Comparison of ENCODE assay signal across 9 cellular contexts in genomic region chr19:14004619-14005380, GRCh38. TPM values are rescaled to one million over a fixed set of nuclear protein-coding genes. Genes with fewer than 3 reads are reported as not detected.
DNase-seq lines count a peak whose midpoint lies in the region; ATAC-seq, FAIRE-seq and TF ChIP-seq lines count a peak whose summit lies in the region.
"Had no signal": no experiment of that assay in that cellular context is flagged by ENCODE, and none has a peak within 500 bp of the region (broad histone marks: within the 10 kb centered on the region; RNA-seq: fewer than 3 reads in every experiment).

No MANE protein-coding gene starts in this region.

- H3K27me3 ChIP-seq in PC-3 (ENCODE audit: low read length) (no peaks in the 10 kb centered on the region), endothelial cell of umbilical vein (ENCODE audit: control insufficient read depth in 2 of 2, insufficient read depth in 2 of 2, low read length in 2 of 2) (no peaks in the 10 kb centered on the region)

- peak overlapping the region; percentile 5; the same call in 1 of the 2 replicates for H3K27ac ChIP-seq in PC-3 (ENCODE audit: low read length)
- H3K27ac ChIP-seq in endothelial cell of umbilical vein (ENCODE audit: insufficient read depth, low read depth, low read length), result peak overlapping the region; percentile 5

- H3K4me3 ChIP-seq in PC-3 (ENCODE audit: low read length), result peak overlapping the region; percentile 84
- H3K4me3 ChIP-seq in endothelial cell of umbilical vein (replicated peaks in 1 of 3; ENCODE audit: insufficient read depth in 1 of 3, low read depth in 1 of 3, low read length in 3 of 3), result peak overlapping the region in 1 of 3 experiments; percentile 61

- BruUV-seq in PC-3 (replicated peaks; lab: Mats Ljungman, UMichigan) (no TSS peak), endothelial cell of umbilical vein (replicated peaks; lab: Mats Ljungman, UMichigan) (TSS peak; percentile 44)

- intact Hi-C loops in PC-3 (cut with micrococcal nuclease) (no loop called here), endothelial cell of umbilical vein (cut with micrococcal nuclease) (loop anchor here (1.0 to 5.0 kb wide), 5 partner anchors 26 to 902 kb away; partner anchors contain the start of gene LYL1)

- H3K4me2 ChIP-seq in PC-3 (ENCODE audit: low read length) (peak overlapping the region; percentile 85), endothelial cell of umbilical vein (ENCODE audit: insufficient read depth, low read length) (peak overlapping the region; percentile 58)

- H3K9me2 ChIP-seq in PC-3 (replicated peaks; ENCODE audit: low read length), result no peaks in the 10 kb centered on the region

- H3K9me1 ChIP-seq in endothelial cell of umbilical vein (replicated peaks; ENCODE audit: control insufficient read depth, extremely low read depth, insufficient read depth, low read length), result no peaks in the 10 kb centered on the region

- H3K79me2 ChIP-seq in PC-3 (ENCODE audit: low read length) (peaks cover 39% of the 10 kb centered on the region), endothelial cell of umbilical vein (ENCODE audit: control insufficient read depth, insufficient read depth, low read length) (peaks cover 8% of the 10 kb centered on the region)

- H3K9ac ChIP-seq in PC-3 (ENCODE audit: low read length) (peak overlapping the region; percentile 98; the same call in 1 of the 2 replicates), endothelial cell of umbilical vein (replicated peaks; ENCODE audit: extremely low read depth, insufficient read depth, low read length) (peak overlapping the region; percentile 8)

- peak; percentile 41 for DNase-seq in GF-D8 (lab: John Stamatoyannopoulos, UW)
- DNase-seq in PC-3, result no peak
- peak; percentile 52 for DNase-seq in endothelial cell of umbilical vein (ENCODE audit: low read depth, low spot score)
- peak; percentile 9 for DNase-seq in myocyte (ENCODE audit: low read depth)

- H4K20me1 ChIP-seq in PC-3 (ENCODE audit: low read length), result no peaks in the 10 kb centered on the region
- no peaks in the 10 kb centered on the region for H4K20me1 ChIP-seq in endothelial cell of umbilical vein (replicated peaks; ENCODE audit: control insufficient read depth, extremely low read depth, insufficient read depth, low read length)

- H3K36me3 ChIP-seq in PC-3 (ENCODE audit: low read depth, low read length) (peaks cover 3% of the 10 kb centered on the region), endothelial cell of umbilical vein (ENCODE audit: control insufficient read depth in 2 of 2, extremely low read depth in 1 of 2, insufficient read depth in 2 of 2, low read length in 2 of 2) (no peaks in the 10 kb centered on the region)

- CTCF ChIA-PET in PC-3 (lab: Charles Lee), result interaction anchor here (0.6 kb wide), 1 partner anchor 27 kb away, joined by 4 read pairs; the partner anchor contains the start of gene IL27RA
- CTCF ChIA-PET in endothelial cell of umbilical vein (lab: Charles Lee), result interaction anchor here (1.5 to 2.9 kb wide), 5 partner anchors 16 to 52 kb away, joined by 5 to 11 read pairs (median 8); partner anchors contain the start of genes DCAF15 and IL27RA

- H3F3A ChIP-seq in PC-3 (ENCODE audit: low read length, unreplicated experiment), result peaks cover 7% of the 10 kb centered on the region

- peaks cover 13% of the 10 kb centered on the region for H3K4me1 ChIP-seq in PC-3 (ENCODE audit: insufficient read depth, low read length)
- H3K4me1 ChIP-seq in endothelial cell of umbilical vein (ENCODE audit: control insufficient read depth, extremely low read depth, insufficient read depth, low read length), result peaks cover 20% of the 10 kb centered on the region

- POLR2A ChIA-PET in PC-3 (lab: Charles Lee; ENCODE audit: unreplicated experiment) (interaction anchor here (0.6 kb wide), 1 partner anchor 220 kb away, joined by 13 read pairs; no protein-coding TSS in a partner anchor), endothelial cell of umbilical vein (lab: Charles Lee) (interaction anchor here (0.8 kb wide), 1 partner anchor 78 kb away, joined by 3 read pairs; no protein-coding TSS in a partner anchor)

- H3K9me3 ChIP-seq in PC-3 (ENCODE audit: low read length), result no peaks in the 10 kb centered on the region
- no peaks in the 10 kb centered on the region for H3K9me3 ChIP-seq in endothelial cell of umbilical vein (replicated peaks; ENCODE audit: control insufficient read depth, insufficient read depth, low read length)

- ATAC-seq in PC-3 (no peak), HG02798 (IDR thresholded peaks at IDR 0.05; ENCODE audit: poor library complexity, unreplicated experiment) (no peak), GM21576 (IDR thresholded peaks at IDR 0.05; ENCODE audit: unreplicated experiment) (no peak), HG02642 (IDR thresholded peaks at IDR 0.05; ENCODE audit: poor library complexity, unreplicated experiment) (no peak), GM18498 (IDR thresholded peaks at IDR 0.05; ENCODE audit: unreplicated experiment) (no peak)

- no peak for FAIRE-seq in endothelial cell of umbilical vein (lab: Jason Lieb, UNC)

- no peak for TF ChIP-seq POLR2A in endothelial cell of umbilical vein (IDR thresholded peaks at IDR 0.05; ENCODE audit: low read depth, low read length)

- dilution Hi-C loops in endothelial cell of umbilical vein (cut with MboI; ENCODE audit: extremely low pct_ligation_motif_present, low sequenced_read_pairs), result no loop called here

- TF ChIP-seq CTCF in PC-3 (conservative IDR thresholded peaks at IDR 0.05; ENCODE audit: low read depth, low read length) (no peak), endothelial cell of umbilical vein (IDR thresholded peaks at IDR 0.05; ENCODE audit: extremely low read depth in 1 of 2, insufficient read depth in 1 of 2, low read depth in 1 of 2, low read length in 2 of 2) (no peak)

- H2AFZ ChIP-seq in PC-3 (ENCODE audit: low read length) (peak overlapping the region; percentile 51), endothelial cell of umbilical vein (ENCODE audit: low read depth, low read length) (peak overlapping the region; percentile 50)

RNA-seq across cellular contexts. Expression of gene RFX1, which starts 1.3 kb away (rescaled TPM):
- total RNA-seq in PC-3 (2014; rRNA removed) (7.5 and 9.2 TPM in 2 replicates), endothelial cell of umbilical vein (14.4 and 14.7 TPM in 2 replicates), myocyte (2.0 and 2.5 TPM in 2 replicates)
- 2.2 and 2.3 TPM in 2 replicates for polyA plus RNA-seq in endothelial cell of umbilical vein
- polyA plus RNA-seq in endothelial cell of umbilical vein (2011; cell fraction: cytosol; rRNA removed), result 1.5 and 1.8 TPM in 2 replicates
- polyA plus RNA-seq in endothelial cell of umbilical vein (2011; cell fraction: nucleus; rRNA removed), result 5.0 and 6.1 TPM in 2 replicates
- 4.5 and 6.4 TPM in 2 replicates for polyA plus RNA-seq in endothelial cell of umbilical vein (2012)
- 2.0 and 2.7 TPM in 2 replicates for polyA minus RNA-seq in endothelial cell of umbilical vein
- polyA minus RNA-seq in endothelial cell of umbilical vein (2011; cell fraction: cytosol; rRNA and poly(A)+ RNA removed), result 8.4 TPM
- polyA minus RNA-seq in endothelial cell of umbilical vein (2011; cell fraction: nucleus; rRNA and poly(A)+ RNA removed), result 2.3 and 7.0 TPM in 2 replicates
- 7.4 TPM for polyA plus RNA-seq in myocyte (2012)

RNA-seq across cellular contexts. Expression of gene RLN3, which starts 23.1 kb away (rescaled TPM):
- total RNA-seq in PC-3 (2014; rRNA removed), result not detected in 2 replicates
- total RNA-seq in endothelial cell of umbilical vein, result not detected in 2 replicates
- not detected in 2 replicates for polyA plus RNA-seq in endothelial cell of umbilical vein
- polyA plus RNA-seq in endothelial cell of umbilical vein (2011; cell fraction: cytosol; rRNA removed), result not detected in 2 replicates
- not detected in 2 replicates for polyA plus RNA-seq in endothelial cell of umbilical vein (2011; cell fraction: nucleus; rRNA removed)
- polyA plus RNA-seq in endothelial cell of umbilical vein (2012), result not detected in 2 replicates
- polyA minus RNA-seq in endothelial cell of umbilical vein, result not detected in 2 replicates
- polyA minus RNA-seq in endothelial cell of umbilical vein (2011; cell fraction: cytosol; rRNA and poly(A)+ RNA removed), result not detected
- polyA minus RNA-seq in endothelial cell of umbilical vein (2011; cell fraction: nucleus; rRNA and poly(A)+ RNA removed), result not detected in 2 replicates
- not detected in 2 replicates for total RNA-seq in myocyte
- not detected for polyA plus RNA-seq in myocyte (2012)
- total RNA-seq: LHCN-M2 had no signal

RNA-seq across cellular contexts. Expression of gene IL27RA, which starts 26.8 kb away (rescaled TPM):
- total RNA-seq in PC-3 (2014; rRNA removed) (14.2 and 14.7 TPM in 2 replicates), endothelial cell of umbilical vein (3.7 and 4.5 TPM in 2 replicates), myocyte (0.32 TPM in 1 of 2 replicates, not detected in the other)
- polyA plus RNA-seq in endothelial cell of umbilical vein, result 1.6 and 1.8 TPM in 2 replicates
- polyA plus RNA-seq in endothelial cell of umbilical vein (2011; cell fraction: cytosol; rRNA removed), result 1.6 and 1.9 TPM in 2 replicates
- 0.86 and 1.1 TPM in 2 replicates for polyA plus RNA-seq in endothelial cell of umbilical vein (2011; cell fraction: nucleus; rRNA removed)
- polyA plus RNA-seq in endothelial cell of umbilical vein (2012), result 2.1 and 2.4 TPM in 2 replicates
- polyA minus RNA-seq in endothelial cell of umbilical vein, result 1.1 and 1.8 TPM in 2 replicates
- polyA minus RNA-seq in endothelial cell of umbilical vein (2011; cell fraction: cytosol; rRNA and poly(A)+ RNA removed), result 8.2 TPM
- polyA minus RNA-seq in endothelial cell of umbilical vein (2011; cell fraction: nucleus; rRNA and poly(A)+ RNA removed), result 0.14 and 0.38 TPM in 2 replicates
- polyA plus RNA-seq in myocyte (2012), result 0.78 TPM

RNA-seq across cellular contexts. Expression of gene DCAF15, which starts 52.5 kb away (rescaled TPM):
- 50.8 and 85.2 TPM in 2 replicates for total RNA-seq in PC-3 (2014; rRNA removed)
- total RNA-seq in endothelial cell of umbilical vein, result 42.4 and 47.9 TPM in 2 replicates
- polyA plus RNA-seq in endothelial cell of umbilical vein, result 41.9 and 50.5 TPM in 2 replicates
- 17.5 and 25.6 TPM in 2 replicates for polyA plus RNA-seq in endothelial cell of umbilical vein (2011; cell fraction: cytosol; rRNA removed)
- polyA plus RNA-seq in endothelial cell of umbilical vein (2011; cell fraction: nucleus; rRNA removed), result 124 and 130 TPM in 2 replicates
- polyA plus RNA-seq in endothelial cell of umbilical vein (2012), result 25.6 and 28.5 TPM in 2 replicates
- polyA minus RNA-seq in endothelial cell of umbilical vein, result 32.7 and 34.6 TPM in 2 replicates
- polyA minus RNA-seq in endothelial cell of umbilical vein (2011; cell fraction: cytosol; rRNA and poly(A)+ RNA removed), result 11.8 TPM
- polyA minus RNA-seq in endothelial cell of umbilical vein (2011; cell fraction: nucleus; rRNA and poly(A)+ RNA removed), result 27.6 and 31.1 TPM in 2 replicates
- total RNA-seq in myocyte, result 13.7 and 15.8 TPM in 2 replicates
- 20.7 TPM for polyA plus RNA-seq in myocyte (2012)

RNA-seq across cellular contexts. Expression of gene PALM3, which starts 57.1 kb away (rescaled TPM):
- total RNA-seq in PC-3 (2014; rRNA removed), result 2.3 and 4.8 TPM in 2 replicates
- total RNA-seq in endothelial cell of umbilical vein, result 0.31 TPM in 1 of 2 replicates, not detected in the other
- polyA plus RNA-seq in endothelial cell of umbilical vein, result 0.08 TPM in 2 replicates
- polyA plus RNA-seq in endothelial cell of umbilical vein (2011; cell fraction: cytosol; rRNA removed), result 0.03 and 0.06 TPM in 2 replicates
- polyA plus RNA-seq in endothelial cell of umbilical vein (2011; cell fraction: nucleus; rRNA removed), result not detected in 2 replicates
- polyA plus RNA-seq in endothelial cell of umbilical vein (2012), result 0.28 TPM in 1 of 2 replicates, not detected in the other
- polyA minus RNA-seq in endothelial cell of umbilical vein, result not detected in 2 replicates
- polyA minus RNA-seq in endothelial cell of umbilical vein (2011; cell fraction: cytosol; rRNA and poly(A)+ RNA removed), result not detected
- not detected in 2 replicates for polyA minus RNA-seq in endothelial cell of umbilical vein (2011; cell fraction: nucleus; rRNA and poly(A)+ RNA removed)
- not detected in 2 replicates for total RNA-seq in myocyte
- polyA plus RNA-seq in myocyte (2012), result 0.21 TPM
